In genomic region chr18:9755110-9755509, GRCh38 we compare ENCODE assay signal across 26 cellular contexts.
"Had no signal": no experiment of that assay in that cellular context is flagged by ENCODE, and none has a peak within 500 bp of the region (broad histone marks: within the 10 kb centered on the region; RNA-seq: fewer than 3 reads in every experiment).

No MANE protein-coding gene starts in this region.

- ATAC-seq: activated naive CD4-positive, alpha-beta T cell treated with anti-CD3 and anti-CD28 coated beads, Interleukin-2, amount 50 U/mL, for 72 hours; activated T-cell treated with anti-CD3 and anti-CD28 coated beads, Interleukin-2, amount 50 U/mL, for 72 hours had no signal

- H3K4me1 ChIP-seq: pancreas, prostate gland had no signal

- H3K9me3 ChIP-seq: esophagus squamous epithelium, pancreas, prostate gland, sigmoid colon, stomach, tibial nerve had no signal

- H3K36me3 ChIP-seq: esophagus squamous epithelium, pancreas, prostate gland, sigmoid colon, stomach, tibial nerve had no signal

- H3K4me3 Mint-ChIP-seq: activated T-cell treated with anti-CD3 and anti-CD28 coated beads, Interleukin-2, amount 50 U/mL, for 72 hours; brain; mesothelial cell of epicardium; naive B cell; nephron progenitor cell; stimulated activated naive B cell treated with anti-CD40 and anti-IgM and Interleukin-4, amounts not matched to agents 10 μg/mL and 1 μg/mL and 100 μg/mL, for 72 hours had no signal

- H2AFZ ChIP-seq: hepatocyte had no signal

- H3K4me3 ChIP-seq: esophagus squamous epithelium, hepatocyte, pancreas, prostate gland, sigmoid colon, stomach, tibial nerve had no signal

- H3K27ac ChIP-seq: esophagus squamous epithelium, hepatocyte, pancreas, prostate gland, stomach, tibial nerve had no signal

- DNase-seq: activated CD4-positive, alpha-beta T cell treated with anti-CD3 and anti-CD28 coated beads for 4 hours; activated CD4-positive, alpha-beta T cell treated with anti-CD3 and anti-CD28 coated beads, Interleukin-2, amount 50 U/mL, for 4 hours; activated CD4-positive, CD25-positive, alpha-beta regulatory T cell; activated naive CD4-positive, alpha-beta T cell; activated T-cell treated with anti-CD3 and anti-CD28 coated beads for 4 hours; activated T-cell treated with anti-CD3 and anti-CD28 coated beads, Interleukin-2, amount 50 U/mL, for 72 hours; cortex of kidney; esophagus squamous epithelium; glutamatergic neuron; left colon; mammary epithelial cell; naive B cell; nephron progenitor cell; pancreas; sigmoid colon; small intestine; stimulated activated CD4-positive, alpha-beta T cell treated with anti-CD3 and anti-CD28 coated beads, Interleukin-2, amount 100 ng/mL, for 24 hours; stimulated activated naive B cell treated with anti-CD40 and anti-IgM and Interleukin-4, amounts not matched to agents 10 μg/mL and 1 μg/mL and 100 μg/mL, for 72 hours; stomach had no signal

- FAIRE-seq: frontal cortex, pancreas, small intestine had no signal

- H3K27ac Mint-ChIP-seq: activated naive CD4-positive, alpha-beta T cell treated with anti-CD3 and anti-CD28 coated beads, Interleukin-2, amount 50 U/mL, for 72 hours; activated T-cell treated with anti-CD3 and anti-CD28 coated beads, Interleukin-2, amount 50 U/mL, for 72 hours; mesothelial cell of epicardium; nephron progenitor cell; stimulated activated naive B cell treated with anti-CD40 and anti-IgM and Interleukin-4, amounts not matched to agents 10 μg/mL and 1 μg/mL and 100 μg/mL, for 72 hours had no signal

- H3K9me3 Mint-ChIP-seq: activated naive CD4-positive, alpha-beta T cell treated with anti-CD3 and anti-CD28 coated beads, Interleukin-2, amount 50 U/mL, for 72 hours; activated T-cell treated with anti-CD3 and anti-CD28 coated beads, Interleukin-2, amount 50 U/mL, for 72 hours; mesothelial cell of epicardium; naive B cell; nephron progenitor cell; stimulated activated naive B cell treated with anti-CD40 and anti-IgM and Interleukin-4, amounts not matched to agents 10 μg/mL and 1 μg/mL and 100 μg/mL, for 72 hours had no signal

- H3K4me2 ChIP-seq: hepatocyte had no signal

- H3K27me3 ChIP-seq: esophagus squamous epithelium, hepatocyte, pancreas, sigmoid colon, stomach, tibial nerve had no signal

- H3K36me3 Mint-ChIP-seq: activated naive CD4-positive, alpha-beta T cell treated with anti-CD3 and anti-CD28 coated beads, Interleukin-2, amount 50 U/mL, for 72 hours; brain had no signal
